8 cellular contexts compared by ENCODE assay signal in the genomic region with DNA sequence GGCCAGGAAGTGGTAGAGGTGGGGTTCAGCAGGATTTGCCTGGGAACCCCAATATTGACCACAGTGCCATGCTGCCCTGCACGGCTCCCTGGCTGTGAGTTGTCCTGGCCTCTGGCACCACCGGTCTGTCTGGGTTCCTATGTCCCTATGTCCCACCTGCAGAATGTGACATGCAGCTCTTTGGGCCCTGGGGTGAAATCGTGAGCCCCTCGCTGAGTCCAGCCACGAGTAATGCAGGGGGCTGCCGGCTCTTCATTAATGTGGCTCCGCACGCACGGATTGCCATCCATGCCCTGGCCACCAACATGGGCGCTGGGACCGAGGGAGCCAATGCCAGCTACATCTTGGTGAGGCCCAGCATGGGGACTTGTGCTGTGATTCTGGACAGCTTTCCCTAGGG.
"Had no signal": no experiment of that assay in that cellular context is flagged by ENCODE, and none has a peak within 500 bp of the region (broad histone marks: within the 10 kb centered on the region; RNA-seq: fewer than 3 reads in every experiment).

No MANE protein-coding gene starts in this region.

- H3K4me2 ChIP-seq: KMS-11 had no signal

- H3K4me3 ChIP-seq: K562 had no signal

- DNase-seq: IMR-90, KBM-7, KG1 had no signal

- FAIRE-seq: HepG2, HTR-8/SVneo, K562 had no signal

- H3K27ac ChIP-seq: HL-60, KMS-11 had no signal

- H3K9ac ChIP-seq: KMS-11 had no signal

- ATAC-seq: HepG2, K562 had no signal
